In the genomic region with DNA sequence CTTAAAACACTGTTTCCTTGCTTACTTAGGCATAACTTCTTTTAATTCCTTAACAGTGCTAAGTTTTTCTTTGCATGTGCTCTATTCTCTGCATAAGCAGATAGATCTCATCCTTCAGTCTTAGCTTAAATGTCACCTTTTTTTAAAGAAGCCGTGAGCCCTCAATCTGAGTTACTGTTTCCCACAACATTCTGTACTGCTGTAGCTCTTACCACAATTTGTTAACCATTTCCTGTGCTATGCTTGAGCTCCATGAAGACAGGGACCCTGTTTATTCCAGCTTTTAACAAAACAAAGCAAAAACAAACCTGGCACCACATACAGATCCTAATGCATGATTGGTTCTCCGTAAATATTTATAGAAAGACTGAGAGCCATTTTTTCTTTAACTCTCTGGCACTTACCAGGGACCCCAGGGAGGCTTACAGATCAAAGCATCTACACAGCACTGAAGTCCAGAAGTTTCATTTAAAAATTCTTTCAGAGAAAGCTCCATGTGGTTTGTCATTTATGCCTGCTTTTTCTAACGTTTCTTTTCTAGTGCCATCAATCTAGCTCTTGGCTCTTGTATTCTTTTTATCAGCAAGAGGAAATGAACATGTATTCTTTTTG, we compare ENCODE assay signal across 1 cellular context.
TF ChIP-seq lines count a peak whose summit lies in the region.

No MANE protein-coding gene starts in this region.

TF ChIP-seq in GM23338, 12 proteins besides CTCF, POLR2A, EP300 and RAD21 (continued from another document):
- TF ChIP-seq, protein P1, sequence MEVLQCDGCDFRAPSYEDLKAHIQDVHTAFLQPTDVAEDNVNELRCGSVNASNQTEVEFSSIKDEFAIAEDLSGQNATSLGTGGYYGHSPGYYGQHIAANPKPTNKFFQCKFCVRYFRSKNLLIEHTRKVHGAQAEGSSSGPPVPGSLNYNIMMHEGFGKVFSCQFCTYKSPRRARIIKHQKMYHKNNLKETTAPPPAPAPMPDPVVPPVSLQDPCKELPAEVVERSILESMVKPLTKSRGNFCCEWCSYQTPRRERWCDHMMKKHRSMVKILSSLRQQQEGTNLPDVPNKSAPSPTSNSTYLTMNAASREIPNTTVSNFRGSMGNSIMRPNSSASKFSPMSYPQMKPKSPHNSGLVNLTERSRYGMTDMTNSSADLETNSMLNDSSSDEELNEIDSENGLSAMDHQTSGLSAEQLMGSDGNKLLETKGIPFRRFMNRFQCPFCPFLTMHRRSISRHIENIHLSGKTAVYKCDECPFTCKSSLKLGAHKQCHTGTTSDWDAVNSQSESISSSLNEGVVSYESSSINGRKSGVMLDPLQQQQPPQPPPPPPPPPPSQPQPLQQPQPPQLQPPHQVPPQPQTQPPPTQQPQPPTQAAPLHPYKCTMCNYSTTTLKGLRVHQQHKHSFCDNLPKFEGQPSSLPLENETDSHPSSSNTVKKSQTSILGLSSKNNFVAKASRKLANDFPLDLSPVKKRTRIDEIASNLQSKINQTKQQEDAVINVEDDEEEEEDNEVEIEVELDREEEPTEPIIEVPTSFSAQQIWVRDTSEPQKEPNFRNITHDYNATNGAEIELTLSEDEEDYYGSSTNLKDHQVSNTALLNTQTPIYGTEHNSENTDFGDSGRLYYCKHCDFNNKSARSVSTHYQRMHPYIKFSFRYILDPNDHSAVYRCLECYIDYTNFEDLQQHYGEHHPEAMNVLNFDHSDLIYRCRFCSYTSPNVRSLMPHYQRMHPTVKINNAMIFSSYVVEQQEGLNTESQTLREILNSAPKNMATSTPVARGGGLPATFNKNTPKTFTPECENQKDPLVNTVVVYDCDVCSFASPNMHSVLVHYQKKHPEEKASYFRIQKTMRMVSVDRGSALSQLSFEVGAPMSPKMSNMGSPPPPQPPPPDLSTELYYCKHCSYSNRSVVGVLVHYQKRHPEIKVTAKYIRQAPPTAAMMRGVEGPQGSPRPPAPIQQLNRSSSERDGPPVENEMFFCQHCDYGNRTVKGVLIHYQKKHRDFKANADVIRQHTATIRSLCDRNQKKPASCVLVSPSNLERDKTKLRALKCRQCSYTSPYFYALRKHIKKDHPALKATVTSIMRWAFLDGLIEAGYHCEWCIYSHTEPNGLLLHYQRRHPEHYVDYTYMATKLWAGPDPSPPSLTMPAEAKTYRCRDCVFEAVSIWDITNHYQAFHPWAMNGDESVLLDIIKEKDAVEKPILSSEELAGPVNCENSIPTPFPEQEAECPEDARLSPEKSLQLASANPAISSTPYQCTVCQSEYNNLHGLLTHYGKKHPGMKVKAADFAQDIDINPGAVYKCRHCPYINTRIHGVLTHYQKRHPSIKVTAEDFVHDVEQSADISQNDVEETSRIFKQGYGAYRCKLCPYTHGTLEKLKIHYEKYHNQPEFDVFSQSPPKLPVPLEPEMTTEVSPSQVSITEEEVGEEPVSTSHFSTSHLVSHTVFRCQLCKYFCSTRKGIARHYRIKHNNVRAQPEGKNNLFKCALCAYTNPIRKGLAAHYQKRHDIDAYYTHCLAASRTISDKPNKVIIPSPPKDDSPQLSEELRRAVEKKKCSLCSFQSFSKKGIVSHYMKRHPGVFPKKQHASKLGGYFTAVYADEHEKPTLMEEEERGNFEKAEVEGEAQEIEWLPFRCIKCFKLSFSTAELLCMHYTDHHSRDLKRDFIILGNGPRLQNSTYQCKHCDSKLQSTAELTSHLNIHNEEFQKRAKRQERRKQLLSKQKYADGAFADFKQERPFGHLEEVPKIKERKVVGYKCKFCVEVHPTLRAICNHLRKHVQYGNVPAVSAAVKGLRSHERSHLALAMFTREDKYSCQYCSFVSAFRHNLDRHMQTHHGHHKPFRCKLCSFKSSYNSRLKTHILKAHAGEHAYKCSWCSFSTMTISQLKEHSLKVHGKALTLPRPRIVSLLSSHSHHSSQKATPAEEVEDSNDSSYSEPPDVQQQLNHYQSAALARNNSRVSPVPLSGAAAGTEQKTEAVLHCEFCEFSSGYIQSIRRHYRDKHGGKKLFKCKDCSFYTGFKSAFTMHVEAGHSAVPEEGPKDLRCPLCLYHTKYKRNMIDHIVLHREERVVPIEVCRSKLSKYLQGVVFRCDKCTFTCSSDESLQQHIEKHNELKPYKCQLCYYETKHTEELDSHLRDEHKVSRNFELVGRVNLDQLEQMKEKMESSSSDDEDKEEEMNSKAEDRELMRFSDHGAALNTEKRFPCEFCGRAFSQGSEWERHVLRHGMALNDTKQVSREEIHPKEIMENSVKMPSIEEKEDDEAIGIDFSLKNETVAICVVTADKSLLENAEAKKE (CRISPR knock-in tag; IDR thresholded peaks at IDR 0.05), result no peak
- TF ChIP-seq, protein P2, sequence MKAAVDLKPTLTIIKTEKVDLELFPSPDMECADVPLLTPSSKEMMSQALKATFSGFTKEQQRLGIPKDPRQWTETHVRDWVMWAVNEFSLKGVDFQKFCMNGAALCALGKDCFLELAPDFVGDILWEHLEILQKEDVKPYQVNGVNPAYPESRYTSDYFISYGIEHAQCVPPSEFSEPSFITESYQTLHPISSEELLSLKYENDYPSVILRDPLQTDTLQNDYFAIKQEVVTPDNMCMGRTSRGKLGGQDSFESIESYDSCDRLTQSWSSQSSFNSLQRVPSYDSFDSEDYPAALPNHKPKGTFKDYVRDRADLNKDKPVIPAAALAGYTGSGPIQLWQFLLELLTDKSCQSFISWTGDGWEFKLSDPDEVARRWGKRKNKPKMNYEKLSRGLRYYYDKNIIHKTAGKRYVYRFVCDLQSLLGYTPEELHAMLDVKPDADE (IDR thresholded peaks at IDR 0.05), result no peak
- no peak for TF ChIP-seq NANOG (IDR thresholded peaks at IDR 0.05; ENCODE audit: borderline replicate concordance)
